In genomic region chr18:57027190-57027708, GRCh38 we compare ENCODE assay signal across 19 cellular contexts.
A peak's percentile ranks its signal among the peaks of the same experiment; 100 is the strongest.
DNase-seq lines count a peak whose midpoint lies in the region; ATAC-seq lines count a peak whose summit lies in the region.
"Had no signal": no experiment of that assay in that cellular context is flagged by ENCODE, and none has a peak within 500 bp of the region (broad histone marks: within the 10 kb centered on the region; RNA-seq: fewer than 3 reads in every experiment).

No MANE protein-coding gene starts in this region.

- H2AFZ ChIP-seq in mesenchymal stem cell (ENCODE audit: low read depth, low read length) = no peak overlapping the region

- 95% methylated on average over 14 of the region's 15 CpGs for WGBS in mesenchymal stem cell

- H3K9ac ChIP-seq in mesenchymal stem cell (ENCODE audit: low read length) = no peak overlapping the region
- H3K9ac ChIP-seq: SK-N-SH had no signal

- no peak overlapping the region for H2BK120ac ChIP-seq in mesenchymal stem cell (ENCODE audit: low read depth, low read length)

- H3K79me1 ChIP-seq in mesenchymal stem cell (replicated peaks; ENCODE audit: low read length, poor library complexity, severe bottlenecking) = no peaks in the 10 kb centered on the region

- no peak overlapping the region for H2BK15ac ChIP-seq in mesenchymal stem cell (ENCODE audit: low read depth, poor library complexity, severe bottlenecking)

- H4K91ac ChIP-seq in mesenchymal stem cell (ENCODE audit: low read length) = peak overlapping the region; percentile 27

- no peaks in the 10 kb centered on the region for H3K9me3 ChIP-seq in mesenchymal stem cell (ENCODE audit: control insufficient read depth, low read length)
- H3K9me3 ChIP-seq: SK-N-SH had no signal

- H3K4me1 ChIP-seq in mesenchymal stem cell (ENCODE audit: control insufficient read depth, insufficient read depth, low read depth, low read length) = peaks cover 4% of the 10 kb centered on the region

- no peak for ATAC-seq in GM19395 (IDR thresholded peaks at IDR 0.05; ENCODE audit: unreplicated experiment)
- ATAC-seq: T-cell had no signal

- no peak overlapping the region for H3K23ac ChIP-seq in mesenchymal stem cell (ENCODE audit: low read length in 2 of 2)

- H3K27me3 ChIP-seq in mesenchymal stem cell (ENCODE audit: control insufficient read depth in 1 of 2, insufficient read depth in 1 of 2, low read length in 2 of 2) = no peaks in the 10 kb centered on the region

- peak overlapping the region; percentile 44 for H2AK5ac ChIP-seq in mesenchymal stem cell (ENCODE audit: low read length, severe bottlenecking)

- peaks cover 10 to 39% of the 10 kb centered on the region in 2 experiments for H3K36me3 ChIP-seq in mesenchymal stem cell (ENCODE audit: control insufficient read depth in 1 of 2, insufficient read depth in 2 of 2, low read depth in 1 of 2, low read length in 2 of 2)

- H2BK5ac ChIP-seq in mesenchymal stem cell (ENCODE audit: low read depth, low read length, poor library complexity, severe bottlenecking) = no peak overlapping the region

- DNase-seq in NCI-H1417 (lab: John Stamatoyannopoulos, UW) (peak in 2 of 3 experiments; percentile 52 to 73), NCI-H1417 treated with DMSO at 0.1 percent for 48 hours (lab: John Stamatoyannopoulos, UW) (no peak), NCI-H2171 (lab: John Stamatoyannopoulos, UW) (peak; percentile 45), caudate nucleus (lab: John Stamatoyannopoulos, UW) (no peak), mesenchymal stem cell (no peak), occipital lobe (lab: John Stamatoyannopoulos, UW) (no peak), SHP77 treated with DMSO at 0.1 percent for 48 hours (lab: John Stamatoyannopoulos, UW) (no peak)
- DNase-seq: 8988T, DMS 273 treated with DMSO at 0.1 percent for 48 hours, GDM1, GOT3, KBM-7, NCI-H187 treated with DMSO at 0.1 percent for 48 hours, NCI-H510A treated with DMSO at 0.1 percent for 48 hours, OCI-M1, Right ventricle myocardium superior, SK-N-SH, T-cell had no signal

- H3K14ac ChIP-seq in mesenchymal stem cell (ENCODE audit: low read length in 2 of 2) = peak overlapping the region in 1 of 2 experiments; percentile 3

- H3K18ac ChIP-seq in mesenchymal stem cell (ENCODE audit: low read depth in 1 of 2, low read length in 2 of 2) = no peak overlapping the region

- no peak overlapping the region for H2BK12ac ChIP-seq in mesenchymal stem cell (ENCODE audit: low read length in 2 of 2)

- H4K8ac ChIP-seq in mesenchymal stem cell (ENCODE audit: low read length) = no peak overlapping the region

- H3K27ac ChIP-seq in caudate nucleus (ENCODE audit: low read depth, low read length) = peak overlapping the region; percentile 48
- H3K27ac ChIP-seq in mesenchymal stem cell (ENCODE audit: low read length, poor library complexity, severe bottlenecking) = no peak overlapping the region

- H3K4me3 ChIP-seq in mesenchymal stem cell (ENCODE audit: insufficient read depth in 1 of 2, low read depth in 1 of 2, low read length in 2 of 2) = no peak overlapping the region

- H3K4ac ChIP-seq in mesenchymal stem cell (ENCODE audit: low read depth in 1 of 2, low read length in 2 of 2) = no peak overlapping the region

- H3K4me2 ChIP-seq in mesenchymal stem cell (ENCODE audit: low read length, poor library complexity, severe bottlenecking) = no peak overlapping the region
- H3K4me2 ChIP-seq: SK-N-SH had no signal

Comparison
In these comparisons a context has a peak if more than half of its experiments do, and no peak if none do; other contexts are left out.
1. DNase-seq: peak in NCI-H1417 (2 of 3) and NCI-H2171 (single experiment); none in NCI-H1417 treated with DMSO at 0.1 percent for 48 hours (single experiment), caudate nucleus (0 of 61), mesenchymal stem cell (single experiment), occipital lobe (single experiment) and SHP77 treated with DMSO at 0.1 percent for 48 hours (single experiment).